In genomic region chr2:230627806-230628724, GRCh38 we compare ENCODE assay signal across 14 cellular contexts.
DNase-seq lines count a peak whose midpoint lies in the region; ATAC-seq and TF ChIP-seq lines count a peak whose summit lies in the region.
"Had no signal": no experiment of that assay in that cellular context is flagged by ENCODE, and none has a peak within 500 bp of the region (broad histone marks: within the 10 kb centered on the region; RNA-seq: fewer than 3 reads in every experiment).

No MANE protein-coding gene starts in this region.

- no peak overlapping the region for H3K4me3 Mint-ChIP-seq in activated CD8-positive, alpha-beta memory T cell treated with anti-CD3 and anti-CD28 coated beads, Interleukin-2, amount 10 ng/mL, durations not matched to agents 7 days and 5 days
- no peak overlapping the region for H3K4me3 Mint-ChIP-seq in stimulated activated memory B cell treated with anti-CD40 and anti-IgM and Interleukin-4, amounts not matched to agents 10 μg/mL and 1 μg/mL and 100 μg/mL, for 72 hours
- no peak overlapping the region for H3K4me3 Mint-ChIP-seq in immature natural killer cell
- H3K4me3 Mint-ChIP-seq: activated T-cell treated with anti-CD3 and anti-CD28 coated beads, Interleukin-2, amount 50 U/mL, for 72 hours; B cell had no signal

- H3K9ac ChIP-seq in PC-3 (ENCODE audit: low read length): no peak overlapping the region
- no peak overlapping the region for H3K9ac ChIP-seq in fibroblast of lung (ENCODE audit: insufficient read depth, low read length)
- H3K9ac ChIP-seq: parathyroid adenoma had no signal

- H4K20me1 ChIP-seq in PC-3 (ENCODE audit: low read length): no peaks in the 10 kb centered on the region
- no peaks in the 10 kb centered on the region for H4K20me1 ChIP-seq in fibroblast of lung (ENCODE audit: control insufficient read depth, extremely low read depth, insufficient read depth, low read length)

- peaks cover 8% of the 10 kb centered on the region for H3K4me1 ChIP-seq in PC-3 (ENCODE audit: insufficient read depth, low read length)
- H3K4me1 ChIP-seq in fibroblast of lung (ENCODE audit: control insufficient read depth, extremely low read depth, insufficient read depth, low read length): no peaks in the 10 kb centered on the region
- H3K4me1 ChIP-seq: parathyroid adenoma, vagina had no signal

- H3K27me3 ChIP-seq in PC-3 (ENCODE audit: low read length) (no peaks in the 10 kb centered on the region), fibroblast of lung (ENCODE audit: control insufficient read depth, insufficient read depth, low read length) (no peaks in the 10 kb centered on the region)
- H3K27me3 ChIP-seq: vagina had no signal

- H3K4me3 ChIP-seq in PC-3 (ENCODE audit: low read length) (no peak overlapping the region), fibroblast of lung (replicated peaks in 1 of 4; ENCODE audit: control extremely low read depth in 1 of 4, insufficient read depth in 1 of 4, low read depth in 3 of 4, low read length in 4 of 4) (no peak overlapping the region)
- H3K4me3 ChIP-seq: vagina had no signal

- intact Hi-C loops in PC-3 (cut with micrococcal nuclease): no loop called here

- ATAC-seq in activated CD8-positive, alpha-beta memory T cell treated with anti-CD3 and anti-CD28 coated beads, Interleukin-2, amount 10 ng/mL, durations not matched to agents 7 days and 5 days: no peak
- ATAC-seq in PC-3 (peak; percentile 97), GM19023 (IDR thresholded peaks at IDR 0.05; ENCODE audit: unreplicated experiment) (no peak)
- ATAC-seq in stimulated activated memory B cell treated with anti-CD40 and anti-IgM and Interleukin-4, amounts not matched to agents 10 μg/mL and 1 μg/mL and 100 μg/mL, for 72 hours: no peak
- ATAC-seq: activated T-cell treated with anti-CD3 and anti-CD28 coated beads, Interleukin-2, amount 50 U/mL, for 72 hours had no signal

- CTCF ChIA-PET in activated CD8-positive, alpha-beta memory T cell treated with anti-CD3 and anti-CD28 coated beads, Interleukin-2, amount 10 ng/mL, durations not matched to agents 7 days and 5 days (lab: Charles Lee): interaction anchor here (1.0 to 1.1 kb wide), 2 partner anchors 10 to 34 kb away, joined by 3 read pairs; no protein-coding TSS in a partner anchor
- CTCF ChIA-PET in PC-3 (lab: Charles Lee): interaction anchor here (0.7 kb wide), 1 partner anchor 170 kb away, joined by 3 read pairs; no protein-coding TSS in a partner anchor

- H3K27me3 Mint-ChIP-seq in activated CD8-positive, alpha-beta memory T cell treated with anti-CD3 and anti-CD28 coated beads, Interleukin-2, amount 10 ng/mL, durations not matched to agents 7 days and 5 days: no peaks in the 10 kb centered on the region
- H3K27me3 Mint-ChIP-seq in stimulated activated memory B cell treated with anti-CD40 and anti-IgM and Interleukin-4, amounts not matched to agents 10 μg/mL and 1 μg/mL and 100 μg/mL, for 72 hours: no peaks in the 10 kb centered on the region
- peaks cover 0 to 5% (median 2%) of the 10 kb centered on the region in 3 donors for H3K27me3 Mint-ChIP-seq in immature natural killer cell (ENCODE audit: low read depth in 3 of 3)
- H3K27me3 Mint-ChIP-seq: B cell had no signal

- H3K27ac ChIP-seq in PC-3 (ENCODE audit: low read length) (no peak overlapping the region), fibroblast of lung (ENCODE audit: insufficient read depth, low read length) (no peak overlapping the region)
- H3K27ac ChIP-seq: parathyroid adenoma, vagina had no signal

- POLR2A ChIA-PET in PC-3 (lab: Charles Lee; ENCODE audit: unreplicated experiment): interaction anchor here (0.6 kb wide), 1 partner anchor 11 kb away, joined by 3 read pairs; no protein-coding TSS in a partner anchor

- H3K27ac Mint-ChIP-seq in activated CD8-positive, alpha-beta memory T cell treated with anti-CD3 and anti-CD28 coated beads, Interleukin-2, amount 10 ng/mL, durations not matched to agents 7 days and 5 days: no peak overlapping the region
- H3K27ac Mint-ChIP-seq in stimulated activated memory B cell treated with anti-CD40 and anti-IgM and Interleukin-4, amounts not matched to agents 10 μg/mL and 1 μg/mL and 100 μg/mL, for 72 hours: peak overlapping the region; percentile 4
- no peak overlapping the region for H3K27ac Mint-ChIP-seq in immature natural killer cell
- H3K27ac Mint-ChIP-seq: activated T-cell treated with anti-CD3 and anti-CD28 coated beads, Interleukin-2, amount 50 U/mL, for 72 hours; B cell had no signal

- H3K4me2 ChIP-seq in PC-3 (ENCODE audit: low read length) (peak overlapping the region; percentile 35; the same call in 1 of the 2 replicates), fibroblast of lung (ENCODE audit: extremely low read depth, insufficient read depth, low read length) (no peak overlapping the region)

- no peaks in the 10 kb centered on the region for H3K36me3 ChIP-seq in PC-3 (ENCODE audit: low read depth, low read length)
- no peaks in the 10 kb centered on the region for H3K36me3 ChIP-seq in fibroblast of lung (ENCODE audit: control insufficient read depth, insufficient read depth, low read length)
- H3K36me3 ChIP-seq: vagina had no signal

- TF ChIP-seq CTCF in PC-3 (conservative IDR thresholded peaks at IDR 0.05; ENCODE audit: low read depth, low read length) (no peak), fibroblast of lung (conservative IDR thresholded peaks at IDR 0.05 in 1 of 2, IDR thresholded peaks at IDR 0.05 in 1 of 2; ENCODE audit: low read depth in 1 of 2, low read length in 2 of 2) (no peak)

- H3F3A ChIP-seq in PC-3 (ENCODE audit: low read length, unreplicated experiment): no peaks in the 10 kb centered on the region

- peaks cover 7% of the 10 kb centered on the region for H3K4me1 Mint-ChIP-seq in activated CD8-positive, alpha-beta memory T cell treated with anti-CD3 and anti-CD28 coated beads, Interleukin-2, amount 10 ng/mL, durations not matched to agents 7 days and 5 days
- H3K4me1 Mint-ChIP-seq in stimulated activated memory B cell treated with anti-CD40 and anti-IgM and Interleukin-4, amounts not matched to agents 10 μg/mL and 1 μg/mL and 100 μg/mL, for 72 hours: peaks cover 7% of the 10 kb centered on the region
- no peaks in the 10 kb centered on the region for H3K4me1 Mint-ChIP-seq in immature natural killer cell

- H2AFZ ChIP-seq in PC-3 (ENCODE audit: low read length) (no peak overlapping the region), fibroblast of lung (ENCODE audit: low read length) (no peak overlapping the region)
- H2AFZ ChIP-seq: parathyroid adenoma had no signal

- no peaks in the 10 kb centered on the region for H3K9me2 ChIP-seq in PC-3 (replicated peaks; ENCODE audit: low read length)

- peaks cover 10% of the 10 kb centered on the region for H3K36me3 Mint-ChIP-seq in activated CD8-positive, alpha-beta memory T cell treated with anti-CD3 and anti-CD28 coated beads, Interleukin-2, amount 10 ng/mL, durations not matched to agents 7 days and 5 days
- no peaks in the 10 kb centered on the region for H3K36me3 Mint-ChIP-seq in stimulated activated memory B cell treated with anti-CD40 and anti-IgM and Interleukin-4, amounts not matched to agents 10 μg/mL and 1 μg/mL and 100 μg/mL, for 72 hours
- H3K36me3 Mint-ChIP-seq in immature natural killer cell: no peaks in the 10 kb centered on the region

- no TSS peak for BruUV-seq in PC-3 (replicated peaks; lab: Mats Ljungman, UMichigan)

- no peaks in the 10 kb centered on the region for H3K79me2 ChIP-seq in PC-3 (ENCODE audit: low read length)
- H3K79me2 ChIP-seq in fibroblast of lung (ENCODE audit: control insufficient read depth, insufficient read depth, low read length): no peaks in the 10 kb centered on the region
- H3K79me2 ChIP-seq: parathyroid adenoma had no signal

- no peaks in the 10 kb centered on the region for H3K9me3 Mint-ChIP-seq in activated CD8-positive, alpha-beta memory T cell treated with anti-CD3 and anti-CD28 coated beads, Interleukin-2, amount 10 ng/mL, durations not matched to agents 7 days and 5 days (ENCODE audit: low read depth)
- no peaks in the 10 kb centered on the region for H3K9me3 Mint-ChIP-seq in stimulated activated memory B cell treated with anti-CD40 and anti-IgM and Interleukin-4, amounts not matched to agents 10 μg/mL and 1 μg/mL and 100 μg/mL, for 72 hours
- H3K9me3 Mint-ChIP-seq in immature natural killer cell: no peaks in the 10 kb centered on the region

- H3K9me3 ChIP-seq in PC-3 (ENCODE audit: low read length) (no peaks in the 10 kb centered on the region), fibroblast of lung (ENCODE audit: control insufficient read depth, insufficient read depth, low read depth, low read length) (no peaks in the 10 kb centered on the region)
- H3K9me3 ChIP-seq: vagina had no signal

- peak; percentile 15 for DNase-seq in activated CD8-positive, alpha-beta memory T cell treated with anti-CD3 and anti-CD28 coated beads, Interleukin-2, amount 10 ng/mL, durations not matched to agents 7 days and 5 days
- no peak for DNase-seq in activated CD8-positive, alpha-beta memory T cell treated with anti-CD3 and anti-CD28 coated beads for 24 hours
- DNase-seq in PC-3: peak; percentile 53
- DNase-seq in fibroblast of lung (ENCODE audit: low read depth in 2 of 2): peak; percentile 80 to 83
- no peak for DNase-seq in immature natural killer cell
- no peak for DNase-seq in kidney tubule cell (ENCODE audit: low spot score)
- DNase-seq: activated T-cell treated with anti-CD3 and anti-CD28 coated beads, Interleukin-2, amount 50 U/mL, for 72 hours; KG1; T1000 had no signal

Comparison
In these comparisons a context has a peak if more than half of its experiments do, and no peak if none do; other contexts are left out.
1. DNase-seq: peak in activated CD8-positive, alpha-beta memory T cell treated with anti-CD3 and anti-CD28 coated beads, Interleukin-2, amount 10 ng/mL, durations not matched to agents 7 days and 5 days (single experiment), PC-3 (single experiment) and fibroblast of lung (2 of 2); none in activated CD8-positive, alpha-beta memory T cell treated with anti-CD3 and anti-CD28 coated beads for 24 hours (single experiment), immature natural killer cell (0 of 3) and kidney tubule cell (single experiment).